Comparison of ENCODE assay signal across 21 cellular contexts in the genomic region with DNA sequence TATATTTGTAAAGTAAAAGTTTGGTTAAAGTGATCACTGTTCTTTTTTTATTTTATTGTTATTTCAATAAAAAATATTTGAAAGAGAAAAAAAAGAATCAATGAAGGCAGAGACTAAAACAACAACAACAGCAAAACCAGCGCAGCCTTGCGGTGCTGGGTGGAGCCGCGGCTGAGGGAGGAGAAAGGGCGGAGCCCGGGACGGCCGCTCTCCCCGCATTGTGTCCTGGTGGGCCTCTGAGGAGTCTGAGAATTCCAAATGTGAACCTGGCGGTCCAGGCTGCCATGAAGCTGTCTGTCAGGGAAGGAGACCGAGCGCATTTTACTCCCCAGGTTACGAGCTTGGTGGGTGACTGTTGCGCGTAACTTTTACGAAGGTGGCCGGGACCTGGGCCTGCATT.
"Had no signal": no experiment of that assay in that cellular context is flagged by ENCODE, and none has a peak within 500 bp of the region (broad histone marks: within the 10 kb centered on the region; RNA-seq: fewer than 3 reads in every experiment).

No MANE protein-coding gene starts in this region.

- H3K4me3 ChIP-seq: coronary artery, heart left ventricle, prostate gland, right lobe of liver, suprapubic skin, thyroid gland, upper lobe of left lung, uterus had no signal

- H3K79me2 ChIP-seq: parathyroid adenoma had no signal

- H3K36me3 ChIP-seq: heart left ventricle, prostate gland, right lobe of liver, suprapubic skin, thyroid gland, upper lobe of left lung, uterus had no signal

- DNase-seq: effector CD4-positive, alpha-beta T cell; foreskin melanocyte; heart left ventricle; hippocampal formation; islet precursor cell; midbrain; occipital lobe; right lobe of liver; stimulated activated CD4-positive, alpha-beta T cell treated with anti-CD3 and anti-CD28 coated beads, Interleukin-4, amount 100 ng/mL, for 1 hour; stimulated activated CD8-positive, alpha-beta memory T cell treated with anti-CD3 and anti-CD28 coated beads, Interleukin-4, amount 100 ng/mL, for 48 hours; stimulated activated naive CD8-positive, alpha-beta T cell treated with anti-CD3 and anti-CD28 coated beads, Interleukin-15, Interleukin-2, amounts not matched to agents 100 U/mL and 50 U/mL, for 24 hours; thyroid gland; uterus had no signal

- H3K27me3 ChIP-seq: heart left ventricle, right lobe of liver, suprapubic skin, thyroid gland, upper lobe of left lung, uterus had no signal

- H3K27ac ChIP-seq: coronary artery, heart left ventricle, parathyroid adenoma, prostate gland, right lobe of liver, suprapubic skin, thyroid gland, upper lobe of left lung, uterus had no signal

- H3K9ac ChIP-seq: parathyroid adenoma had no signal

- H3K4me1 ChIP-seq: parathyroid adenoma, prostate gland, right lobe of liver, uterus had no signal

- ATAC-seq: heart left ventricle; left lobe of liver; natural killer cell treated with Interleukin-12 subunit alpha and Interleukin-12 subunit beta and Interleukin-15 and Interleukin-18, amount 100 ng/mL, for 72 hours; right lobe of liver; stimulated activated effector memory CD8-positive, alpha-beta T cell treated with anti-CD3 and anti-CD28 coated beads, Interleukin-12 subunit alpha, Interleukin-12 subunit beta, amount 100 ng/mL, for 72 hours; stimulated activated naive CD8-positive, alpha-beta T cell treated with anti-CD3 and anti-CD28 coated beads, Interleukin-15, Interleukin-2, amounts not matched to agents 100 U/mL and 50 U/mL, for 24 hours had no signal

- H2AFZ ChIP-seq: parathyroid adenoma had no signal

- H3K9me3 ChIP-seq: heart left ventricle, prostate gland, right lobe of liver, suprapubic skin, thyroid gland, upper lobe of left lung, uterus had no signal
